1 cellular context compared by ENCODE assay signal in the genomic region with DNA sequence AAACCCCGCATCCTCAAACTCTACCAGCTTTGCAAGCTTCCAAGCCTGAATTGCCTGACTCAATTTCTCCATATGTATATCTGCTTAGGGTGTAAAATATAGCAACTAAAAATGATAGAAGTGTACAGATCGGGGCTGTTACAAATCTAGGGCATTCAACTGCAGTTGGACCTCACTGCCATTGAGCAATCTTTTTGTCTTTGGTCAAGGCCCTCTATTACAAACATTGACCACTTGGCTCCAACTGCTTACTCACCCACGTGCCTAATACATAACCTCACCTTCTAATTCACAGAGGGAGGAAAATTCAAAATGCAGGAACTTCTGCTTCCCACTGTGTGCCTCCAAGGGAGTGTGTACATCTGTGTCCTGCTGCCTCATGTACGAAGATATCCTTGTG.
TF ChIP-seq lines count a peak whose summit lies in the region.

No MANE protein-coding gene starts in this region.

TF ChIP-seq in HepG2, 621 proteins besides CTCF, POLR2A, EP300 and RAD21 (continued from another document and continues in another):
- TF ChIP-seq, protein P1, sequence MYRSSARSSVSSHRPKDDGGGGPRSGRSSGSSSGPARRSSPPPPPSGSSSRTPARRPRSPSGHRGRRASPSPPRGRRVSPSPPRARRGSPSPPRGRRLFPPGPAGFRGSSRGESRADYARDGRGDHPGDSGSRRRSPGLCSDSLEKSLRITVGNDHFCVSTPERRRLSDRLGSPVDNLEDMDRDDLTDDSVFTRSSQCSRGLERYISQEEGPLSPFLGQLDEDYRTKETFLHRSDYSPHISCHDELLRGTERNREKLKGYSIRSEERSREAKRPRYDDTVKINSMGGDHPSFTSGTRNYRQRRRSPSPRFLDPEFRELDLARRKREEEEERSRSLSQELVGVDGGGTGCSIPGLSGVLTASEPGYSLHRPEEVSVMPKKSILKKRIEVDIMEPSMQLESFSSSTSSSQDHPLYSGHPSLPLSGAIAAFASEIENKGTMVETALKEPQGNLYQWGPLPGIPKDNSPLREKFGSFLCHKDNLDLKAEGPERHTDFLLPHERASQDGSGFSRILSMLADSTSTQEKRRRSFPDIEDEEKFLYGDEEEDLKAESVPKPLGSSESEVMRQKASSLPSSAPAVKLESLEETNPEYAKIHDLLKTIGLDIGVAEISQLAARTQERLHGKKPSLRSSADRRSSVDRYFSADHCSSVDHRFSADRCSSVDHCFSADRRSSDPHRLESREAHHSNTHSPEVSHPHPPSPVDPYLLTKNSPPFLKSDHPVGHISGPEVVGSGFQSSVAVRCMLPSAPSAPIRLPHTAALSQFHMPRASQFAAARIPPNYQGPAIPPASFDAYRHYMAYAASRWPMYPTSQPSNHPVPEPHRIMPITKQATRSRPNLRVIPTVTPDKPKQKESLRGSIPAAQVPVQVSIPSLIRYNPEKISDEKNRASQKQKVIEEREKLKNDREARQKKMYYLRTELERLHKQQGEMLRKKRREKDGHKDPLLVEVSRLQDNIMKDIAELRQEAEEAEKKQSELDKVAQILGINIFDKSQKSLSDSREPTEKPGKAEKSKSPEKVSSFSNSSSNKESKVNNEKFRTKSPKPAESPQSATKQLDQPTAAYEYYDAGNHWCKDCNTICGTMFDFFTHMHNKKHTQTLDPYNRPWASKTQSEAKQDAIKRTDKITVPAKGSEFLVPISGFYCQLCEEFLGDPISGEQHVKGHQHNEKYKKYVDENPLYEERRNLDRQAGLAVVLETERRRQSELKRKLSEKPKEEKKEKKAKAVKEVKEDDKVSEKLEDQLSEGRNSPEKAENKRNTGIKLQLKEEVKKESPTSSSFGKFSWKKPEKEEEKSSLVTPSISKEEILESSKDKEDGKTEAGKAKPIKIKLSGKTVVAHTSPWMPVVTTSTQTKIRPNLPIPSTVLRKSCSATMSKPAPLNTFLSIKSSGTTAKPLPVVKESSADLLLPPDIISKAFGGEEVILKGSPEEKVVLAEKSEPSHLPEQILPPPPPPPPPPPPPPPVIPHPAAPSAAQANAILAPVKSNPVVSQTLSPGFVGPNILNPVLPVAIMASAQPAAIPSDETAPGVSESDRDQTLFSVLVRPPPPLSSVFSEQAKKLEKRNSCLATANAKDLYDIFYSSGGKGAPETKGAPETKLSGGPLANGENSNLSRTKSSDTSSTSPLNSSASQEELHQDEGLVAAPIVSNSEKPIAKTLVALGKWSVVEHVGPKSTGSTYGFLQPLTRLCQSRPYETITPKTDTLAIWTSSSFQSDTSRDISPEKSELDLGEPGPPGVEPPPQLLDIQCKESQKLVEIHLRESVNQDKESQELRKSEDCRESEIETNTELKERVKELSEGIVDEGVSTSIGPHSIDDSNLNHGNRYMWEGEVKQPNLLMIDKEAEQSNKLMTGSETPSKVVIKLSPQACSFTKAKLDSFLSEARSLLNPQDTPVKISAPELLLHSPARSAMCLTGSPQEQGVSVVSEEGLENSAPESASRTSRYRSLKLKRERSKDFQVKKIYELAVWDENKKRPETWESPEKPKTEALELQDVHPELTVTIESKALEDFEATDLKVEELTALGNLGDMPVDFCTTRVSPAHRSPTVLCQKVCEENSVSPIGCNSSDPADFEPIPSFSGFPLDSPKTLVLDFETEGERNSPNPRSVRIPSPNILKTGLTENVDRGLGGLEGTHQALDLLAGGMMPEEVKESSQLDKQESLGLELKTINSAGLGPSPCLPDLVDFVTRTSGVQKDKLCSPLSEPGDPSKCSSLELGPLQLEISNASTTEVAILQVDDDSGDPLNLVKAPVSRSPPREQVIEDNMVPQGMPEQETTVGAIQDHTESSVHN (CRISPR knock-in tag; IDR thresholded peaks at IDR 0.05) = no peak
- TF ChIP-seq ZNF496 (CRISPR knock-in tag; IDR thresholded peaks at IDR 0.05; ENCODE audit: insufficient replicate concordance) (no peak), HMG20B (CRISPR knock-in tag; conservative IDR thresholded peaks at IDR 0.05) (no peak), HOXA9 (CRISPR knock-in tag; IDR thresholded peaks at IDR 0.05; ENCODE audit: borderline replicate concordance) (no peak), IKZF4 (CRISPR knock-in tag; IDR thresholded peaks at IDR 0.05; ENCODE audit: borderline replicate concordance, low read depth, not compliant biosample characterization) (no peak), ZNF629 (CRISPR knock-in tag; conservative IDR thresholded peaks at IDR 0.05) (no peak), HDAC6 (IDR thresholded peaks at IDR 0.05; ENCODE audit: low read depth, low read length) (no peak), MYNN (CRISPR knock-in tag; IDR thresholded peaks at IDR 0.05; ENCODE audit: low read depth) (no peak), ZBTB7B (CRISPR knock-in tag; IDR thresholded peaks at IDR 0.05) (no peak), ZNF232 (CRISPR knock-in tag; IDR thresholded peaks at IDR 0.05; ENCODE audit: borderline replicate concordance) (no peak), ZSCAN25 (CRISPR knock-in tag; IDR thresholded peaks at IDR 0.05) (no peak), ZNF44 (CRISPR knock-in tag; IDR thresholded peaks at IDR 0.05) (no peak), HOXA5 (CRISPR knock-in tag; IDR thresholded peaks at IDR 0.05) (no peak), ZBTB42 (CRISPR knock-in tag; IDR thresholded peaks at IDR 0.05) (no peak), ZNF792 (CRISPR knock-in tag; IDR thresholded peaks at IDR 0.05) (no peak), ZNF816 (CRISPR knock-in tag; IDR thresholded peaks at IDR 0.05; ENCODE audit: borderline replicate concordance) (no peak), CEBPG (CRISPR knock-in tag; IDR thresholded peaks at IDR 0.05) (peak; percentile 87)
- TF ChIP-seq, protein P2, sequence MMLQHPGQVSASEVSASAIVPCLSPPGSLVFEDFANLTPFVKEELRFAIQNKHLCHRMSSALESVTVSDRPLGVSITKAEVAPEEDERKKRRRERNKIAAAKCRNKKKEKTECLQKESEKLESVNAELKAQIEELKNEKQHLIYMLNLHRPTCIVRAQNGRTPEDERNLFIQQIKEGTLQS (CRISPR knock-in tag; IDR thresholded peaks at IDR 0.05) = no peak; the same call in 1 of the 2 replicates
- TF ChIP-seq, protein P3, sequence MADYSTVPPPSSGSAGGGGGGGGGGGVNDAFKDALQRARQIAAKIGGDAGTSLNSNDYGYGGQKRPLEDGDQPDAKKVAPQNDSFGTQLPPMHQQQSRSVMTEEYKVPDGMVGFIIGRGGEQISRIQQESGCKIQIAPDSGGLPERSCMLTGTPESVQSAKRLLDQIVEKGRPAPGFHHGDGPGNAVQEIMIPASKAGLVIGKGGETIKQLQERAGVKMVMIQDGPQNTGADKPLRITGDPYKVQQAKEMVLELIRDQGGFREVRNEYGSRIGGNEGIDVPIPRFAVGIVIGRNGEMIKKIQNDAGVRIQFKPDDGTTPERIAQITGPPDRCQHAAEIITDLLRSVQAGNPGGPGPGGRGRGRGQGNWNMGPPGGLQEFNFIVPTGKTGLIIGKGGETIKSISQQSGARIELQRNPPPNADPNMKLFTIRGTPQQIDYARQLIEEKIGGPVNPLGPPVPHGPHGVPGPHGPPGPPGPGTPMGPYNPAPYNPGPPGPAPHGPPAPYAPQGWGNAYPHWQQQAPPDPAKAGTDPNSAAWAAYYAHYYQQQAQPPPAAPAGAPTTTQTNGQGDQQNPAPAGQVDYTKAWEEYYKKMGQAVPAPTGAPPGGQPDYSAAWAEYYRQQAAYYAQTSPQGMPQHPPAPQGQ (CRISPR knock-in tag; IDR thresholded peaks at IDR 0.05; ENCODE audit: borderline replicate concordance) = no peak
- TF ChIP-seq, protein P4, sequence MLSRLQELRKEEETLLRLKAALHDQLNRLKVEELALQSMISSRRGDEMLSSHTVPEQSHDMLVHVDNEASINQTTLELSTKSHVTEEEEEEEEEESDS (CRISPR knock-in tag; IDR thresholded peaks at IDR 0.05; ENCODE audit: borderline replicate concordance) = no peak
- TF ChIP-seq, protein P5, sequence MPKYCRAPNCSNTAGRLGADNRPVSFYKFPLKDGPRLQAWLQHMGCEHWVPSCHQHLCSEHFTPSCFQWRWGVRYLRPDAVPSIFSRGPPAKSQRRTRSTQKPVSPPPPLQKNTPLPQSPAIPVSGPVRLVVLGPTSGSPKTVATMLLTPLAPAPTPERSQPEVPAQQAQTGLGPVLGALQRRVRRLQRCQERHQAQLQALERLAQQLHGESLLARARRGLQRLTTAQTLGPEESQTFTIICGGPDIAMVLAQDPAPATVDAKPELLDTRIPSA (CRISPR knock-in tag; IDR thresholded peaks at IDR 0.05; ENCODE audit: borderline replicate concordance) = no peak
- TF ChIP-seq, protein P6, sequence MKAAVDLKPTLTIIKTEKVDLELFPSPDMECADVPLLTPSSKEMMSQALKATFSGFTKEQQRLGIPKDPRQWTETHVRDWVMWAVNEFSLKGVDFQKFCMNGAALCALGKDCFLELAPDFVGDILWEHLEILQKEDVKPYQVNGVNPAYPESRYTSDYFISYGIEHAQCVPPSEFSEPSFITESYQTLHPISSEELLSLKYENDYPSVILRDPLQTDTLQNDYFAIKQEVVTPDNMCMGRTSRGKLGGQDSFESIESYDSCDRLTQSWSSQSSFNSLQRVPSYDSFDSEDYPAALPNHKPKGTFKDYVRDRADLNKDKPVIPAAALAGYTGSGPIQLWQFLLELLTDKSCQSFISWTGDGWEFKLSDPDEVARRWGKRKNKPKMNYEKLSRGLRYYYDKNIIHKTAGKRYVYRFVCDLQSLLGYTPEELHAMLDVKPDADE (CRISPR knock-in tag; IDR thresholded peaks at IDR 0.05) = no peak
- TF ChIP-seq, protein P7, sequence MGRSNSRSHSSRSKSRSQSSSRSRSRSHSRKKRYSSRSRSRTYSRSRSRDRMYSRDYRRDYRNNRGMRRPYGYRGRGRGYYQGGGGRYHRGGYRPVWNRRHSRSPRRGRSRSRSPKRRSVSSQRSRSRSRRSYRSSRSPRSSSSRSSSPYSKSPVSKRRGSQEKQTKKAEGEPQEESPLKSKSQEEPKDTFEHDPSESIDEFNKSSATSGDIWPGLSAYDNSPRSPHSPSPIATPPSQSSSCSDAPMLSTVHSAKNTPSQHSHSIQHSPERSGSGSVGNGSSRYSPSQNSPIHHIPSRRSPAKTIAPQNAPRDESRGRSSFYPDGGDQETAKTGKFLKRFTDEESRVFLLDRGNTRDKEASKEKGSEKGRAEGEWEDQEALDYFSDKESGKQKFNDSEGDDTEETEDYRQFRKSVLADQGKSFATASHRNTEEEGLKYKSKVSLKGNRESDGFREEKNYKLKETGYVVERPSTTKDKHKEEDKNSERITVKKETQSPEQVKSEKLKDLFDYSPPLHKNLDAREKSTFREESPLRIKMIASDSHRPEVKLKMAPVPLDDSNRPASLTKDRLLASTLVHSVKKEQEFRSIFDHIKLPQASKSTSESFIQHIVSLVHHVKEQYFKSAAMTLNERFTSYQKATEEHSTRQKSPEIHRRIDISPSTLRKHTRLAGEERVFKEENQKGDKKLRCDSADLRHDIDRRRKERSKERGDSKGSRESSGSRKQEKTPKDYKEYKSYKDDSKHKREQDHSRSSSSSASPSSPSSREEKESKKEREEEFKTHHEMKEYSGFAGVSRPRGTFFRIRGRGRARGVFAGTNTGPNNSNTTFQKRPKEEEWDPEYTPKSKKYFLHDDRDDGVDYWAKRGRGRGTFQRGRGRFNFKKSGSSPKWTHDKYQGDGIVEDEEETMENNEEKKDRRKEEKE (IDR thresholded peaks at IDR 0.05) = no peak
- TF ChIP-seq, protein P8, sequence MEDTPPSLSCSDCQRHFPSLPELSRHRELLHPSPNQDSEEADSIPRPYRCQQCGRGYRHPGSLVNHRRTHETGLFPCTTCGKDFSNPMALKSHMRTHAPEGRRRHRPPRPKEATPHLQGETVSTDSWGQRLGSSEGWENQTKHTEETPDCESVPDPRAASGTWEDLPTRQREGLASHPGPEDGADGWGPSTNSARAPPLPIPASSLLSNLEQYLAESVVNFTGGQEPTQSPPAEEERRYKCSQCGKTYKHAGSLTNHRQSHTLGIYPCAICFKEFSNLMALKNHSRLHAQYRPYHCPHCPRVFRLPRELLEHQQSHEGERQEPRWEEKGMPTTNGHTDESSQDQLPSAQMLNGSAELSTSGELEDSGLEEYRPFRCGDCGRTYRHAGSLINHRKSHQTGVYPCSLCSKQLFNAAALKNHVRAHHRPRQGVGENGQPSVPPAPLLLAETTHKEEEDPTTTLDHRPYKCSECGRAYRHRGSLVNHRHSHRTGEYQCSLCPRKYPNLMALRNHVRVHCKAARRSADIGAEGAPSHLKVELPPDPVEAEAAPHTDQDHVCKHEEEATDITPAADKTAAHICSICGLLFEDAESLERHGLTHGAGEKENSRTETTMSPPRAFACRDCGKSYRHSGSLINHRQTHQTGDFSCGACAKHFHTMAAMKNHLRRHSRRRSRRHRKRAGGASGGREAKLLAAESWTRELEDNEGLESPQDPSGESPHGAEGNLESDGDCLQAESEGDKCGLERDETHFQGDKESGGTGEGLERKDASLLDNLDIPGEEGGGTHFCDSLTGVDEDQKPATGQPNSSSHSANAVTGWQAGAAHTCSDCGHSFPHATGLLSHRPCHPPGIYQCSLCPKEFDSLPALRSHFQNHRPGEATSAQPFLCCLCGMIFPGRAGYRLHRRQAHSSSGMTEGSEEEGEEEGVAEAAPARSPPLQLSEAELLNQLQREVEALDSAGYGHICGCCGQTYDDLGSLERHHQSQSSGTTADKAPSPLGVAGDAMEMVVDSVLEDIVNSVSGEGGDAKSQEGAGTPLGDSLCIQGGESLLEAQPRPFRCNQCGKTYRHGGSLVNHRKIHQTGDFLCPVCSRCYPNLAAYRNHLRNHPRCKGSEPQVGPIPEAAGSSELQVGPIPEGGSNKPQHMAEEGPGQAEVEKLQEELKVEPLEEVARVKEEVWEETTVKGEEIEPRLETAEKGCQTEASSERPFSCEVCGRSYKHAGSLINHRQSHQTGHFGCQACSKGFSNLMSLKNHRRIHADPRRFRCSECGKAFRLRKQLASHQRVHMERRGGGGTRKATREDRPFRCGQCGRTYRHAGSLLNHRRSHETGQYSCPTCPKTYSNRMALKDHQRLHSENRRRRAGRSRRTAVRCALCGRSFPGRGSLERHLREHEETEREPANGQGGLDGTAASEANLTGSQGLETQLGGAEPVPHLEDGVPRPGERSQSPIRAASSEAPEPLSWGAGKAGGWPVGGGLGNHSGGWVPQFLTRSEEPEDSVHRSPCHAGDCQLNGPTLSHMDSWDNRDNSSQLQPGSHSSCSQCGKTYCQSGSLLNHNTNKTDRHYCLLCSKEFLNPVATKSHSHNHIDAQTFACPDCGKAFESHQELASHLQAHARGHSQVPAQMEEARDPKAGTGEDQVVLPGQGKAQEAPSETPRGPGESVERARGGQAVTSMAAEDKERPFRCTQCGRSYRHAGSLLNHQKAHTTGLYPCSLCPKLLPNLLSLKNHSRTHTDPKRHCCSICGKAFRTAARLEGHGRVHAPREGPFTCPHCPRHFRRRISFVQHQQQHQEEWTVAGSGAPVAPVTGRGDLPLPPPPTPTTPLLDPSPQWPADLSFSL (CRISPR knock-in tag; IDR thresholded peaks at IDR 0.05) = no peak
- TF ChIP-seq, protein P9, sequence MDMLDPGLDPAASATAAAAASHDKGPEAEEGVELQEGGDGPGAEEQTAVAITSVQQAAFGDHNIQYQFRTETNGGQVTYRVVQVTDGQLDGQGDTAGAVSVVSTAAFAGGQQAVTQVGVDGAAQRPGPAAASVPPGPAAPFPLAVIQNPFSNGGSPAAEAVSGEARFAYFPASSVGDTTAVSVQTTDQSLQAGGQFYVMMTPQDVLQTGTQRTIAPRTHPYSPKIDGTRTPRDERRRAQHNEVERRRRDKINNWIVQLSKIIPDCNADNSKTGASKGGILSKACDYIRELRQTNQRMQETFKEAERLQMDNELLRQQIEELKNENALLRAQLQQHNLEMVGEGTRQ (IDR thresholded peaks at IDR 0.05; ENCODE audit: low read depth, low read length) = no peak
- TF ChIP-seq, protein P9 (CRISPR knock-in tag; IDR thresholded peaks at IDR 0.05; ENCODE audit: borderline replicate concordance) = no peak
